6 cellular contexts compared by ENCODE assay signal in the genomic region with DNA sequence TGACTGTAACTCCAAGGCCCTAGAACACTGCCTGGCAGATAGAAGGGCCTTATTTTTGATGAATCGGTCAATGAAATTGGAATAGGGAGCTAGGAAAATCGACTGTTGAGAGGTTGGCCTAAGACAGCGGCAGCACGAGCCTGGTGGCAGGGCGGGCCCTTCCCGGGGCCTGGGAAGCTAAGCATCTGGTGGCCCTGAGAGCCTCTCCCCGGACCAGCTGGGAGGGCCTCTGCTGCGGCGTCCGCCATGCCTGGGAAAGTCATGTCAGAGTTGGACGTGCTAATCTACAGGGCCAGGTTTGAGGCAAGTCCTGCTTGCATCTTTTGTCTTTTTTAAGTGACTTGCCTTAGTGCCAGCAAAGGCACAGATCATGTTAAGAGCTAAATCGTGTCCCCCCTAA. TPM values are rescaled to one million over a fixed set of nuclear protein-coding genes. Genes with fewer than 3 reads are reported as not detected.
"Had no signal": no experiment of that assay in that cellular context is flagged by ENCODE, and none has a peak within 500 bp of the region (broad histone marks: within the 10 kb centered on the region; RNA-seq: fewer than 3 reads in every experiment).

No MANE protein-coding gene starts in this region.

- ATAC-seq: K562 had no signal

- DNase-seq: GM23248, H9, HCEC 1CT, IMR-90 had no signal

- H3K4me3 Mint-ChIP-seq: H9 had no signal

RNA-seq across cellular contexts. Expression of gene GPR12, which starts 11.2 kb away (rescaled TPM):
- total RNA-seq: GM23248, H9, HT-29, IMR-90, K562 had no signal
- polyA plus RNA-seq: GM23248, IMR-90, K562 had no signal
